In the genomic region with DNA sequence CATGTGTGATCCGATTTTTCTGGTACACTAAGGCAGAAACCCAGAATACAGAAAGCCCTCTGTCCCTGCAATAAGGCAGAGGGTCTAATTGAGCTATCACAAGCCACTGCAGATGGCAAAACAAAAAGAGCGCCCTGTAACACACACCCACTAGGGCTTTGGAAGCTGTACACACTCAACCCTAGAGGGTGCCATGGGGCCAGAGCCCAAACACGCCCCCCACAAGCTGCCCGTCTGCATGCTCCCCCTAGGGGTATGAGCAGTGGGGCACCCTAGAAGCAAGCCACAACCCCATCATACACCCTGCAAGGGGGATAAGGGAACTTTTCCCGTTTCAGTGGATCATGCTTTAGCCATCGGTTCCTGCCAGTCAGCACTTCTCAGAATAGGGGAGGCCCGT, we compare ENCODE assay signal across 28 cellular contexts.
DNase-seq lines count a peak whose midpoint lies in the region; ATAC-seq, FAIRE-seq and TF ChIP-seq lines count a peak whose summit lies in the region.
"Had no signal": no experiment of that assay in that cellular context is flagged by ENCODE, and none has a peak within 500 bp of the region (broad histone marks: within the 10 kb centered on the region; RNA-seq: fewer than 3 reads in every experiment).

No MANE protein-coding gene starts in this region.

- in situ Hi-C loops in GM12878 (cut with MboI), result no loop called here

- intact Hi-C loops in GM12878 (cut with micrococcal nuclease; ENCODE audit: unreplicated experiment), result no loop called here

- TF ChIP-seq EP300 in GM12878 (IDR thresholded peaks at IDR 0.05; ENCODE audit: borderline replicate concordance in 1 of 2, control insufficient read depth in 1 of 2, low read depth in 2 of 2, low read length in 2 of 2), result no peak

- BruUV-seq in GM12878 (replicated peaks; lab: Mats Ljungman, UMichigan), result no TSS peak

- no peaks in the 10 kb centered on the region for H3K9me3 Mint-ChIP-seq in stimulated activated naive CD8-positive, alpha-beta T cell treated with anti-CD3 and anti-CD28 coated beads, Interleukin-15, amount 100 ng/mL, for 72 hours
- no peaks in the 10 kb centered on the region for H3K9me3 Mint-ChIP-seq in stimulated activated effector memory CD8-positive, alpha-beta T cell treated with anti-CD3 and anti-CD28 coated beads, Interleukin-12 subunit alpha, Interleukin-12 subunit beta, amount 100 ng/mL, for 72 hours
- H3K9me3 Mint-ChIP-seq: activated naive CD4-positive, alpha-beta T cell treated with anti-CD3 and anti-CD28 coated beads, Interleukin-2, amount 10 ng/mL, durations not matched to agents 7 days and 5 days; CD14-positive monocyte; central memory CD8-positive, alpha-beta T cell; stimulated activated memory B cell treated with anti-CD40 and anti-IgM and Interleukin-4, amounts not matched to agents 10 μg/mL and 1 μg/mL and 100 μg/mL, for 72 hours; T-cell had no signal

- H3K27me3 ChIP-seq in GM12878 (replicated peaks in 1 of 2; ENCODE audit: control insufficient read depth in 2 of 2, insufficient read depth in 2 of 2, low read length in 1 of 2), result no peaks in the 10 kb centered on the region
- H3K27me3 ChIP-seq: heart right ventricle, MG63 had no signal

- no peaks in the 10 kb centered on the region for H4K20me1 ChIP-seq in GM12878 (ENCODE audit: control insufficient read depth, insufficient read depth)

- H2AFZ ChIP-seq in GM12878 (ENCODE audit: control insufficient read depth, low read depth, low read length), result no peak overlapping the region

- H3K36me3 Mint-ChIP-seq in stimulated activated effector memory CD8-positive, alpha-beta T cell treated with anti-CD3 and anti-CD28 coated beads, Interleukin-12 subunit alpha, Interleukin-12 subunit beta, amount 100 ng/mL, for 72 hours, result no peaks in the 10 kb centered on the region
- H3K36me3 Mint-ChIP-seq: activated naive CD4-positive, alpha-beta T cell treated with anti-CD3 and anti-CD28 coated beads, Interleukin-2, amount 10 ng/mL, durations not matched to agents 7 days and 5 days; CD14-positive monocyte; stimulated activated memory B cell treated with anti-CD40 and anti-IgM and Interleukin-4, amounts not matched to agents 10 μg/mL and 1 μg/mL and 100 μg/mL, for 72 hours; T-cell had no signal

- TF ChIP-seq POLR2A in GM12878 (IDR thresholded peaks at IDR 0.05; ENCODE audit: low read depth, low read length), result no peak

- H3K79me2 ChIP-seq in GM12878 (ENCODE audit: control insufficient read depth, insufficient read depth, low read length), result no peaks in the 10 kb centered on the region

- H3K27ac Mint-ChIP-seq in stimulated activated naive CD8-positive, alpha-beta T cell treated with anti-CD3 and anti-CD28 coated beads, Interleukin-15, amount 100 ng/mL, for 72 hours, result no peak overlapping the region
- H3K27ac Mint-ChIP-seq in stimulated activated effector memory CD8-positive, alpha-beta T cell treated with anti-CD3 and anti-CD28 coated beads, Interleukin-12 subunit alpha, Interleukin-12 subunit beta, amount 100 ng/mL, for 72 hours, result no peak overlapping the region
- H3K27ac Mint-ChIP-seq: activated naive CD4-positive, alpha-beta T cell treated with anti-CD3 and anti-CD28 coated beads, Interleukin-2, amount 10 ng/mL, durations not matched to agents 7 days and 5 days; CD14-positive monocyte; stimulated activated memory B cell treated with anti-CD40 and anti-IgM and Interleukin-4, amounts not matched to agents 10 μg/mL and 1 μg/mL and 100 μg/mL, for 72 hours; T-cell had no signal

- no peaks in the 10 kb centered on the region for H3K36me3 ChIP-seq in GM12878 (ENCODE audit: control insufficient read depth in 2 of 2, insufficient read depth in 2 of 2, low read length in 1 of 2)
- H3K36me3 ChIP-seq: heart right ventricle, MG63, thoracic aorta had no signal

- no peak overlapping the region for H3K4me3 Mint-ChIP-seq in stimulated activated naive CD8-positive, alpha-beta T cell treated with anti-CD3 and anti-CD28 coated beads, Interleukin-15, amount 100 ng/mL, for 72 hours
- H3K4me3 Mint-ChIP-seq in stimulated activated effector memory CD8-positive, alpha-beta T cell treated with anti-CD3 and anti-CD28 coated beads, Interleukin-12 subunit alpha, Interleukin-12 subunit beta, amount 100 ng/mL, for 72 hours, result no peak overlapping the region
- H3K4me3 Mint-ChIP-seq: activated naive CD4-positive, alpha-beta T cell treated with anti-CD3 and anti-CD28 coated beads, Interleukin-2, amount 10 ng/mL, durations not matched to agents 7 days and 5 days; CD14-positive monocyte; central memory CD8-positive, alpha-beta T cell; stimulated activated memory B cell treated with anti-CD40 and anti-IgM and Interleukin-4, amounts not matched to agents 10 μg/mL and 1 μg/mL and 100 μg/mL, for 72 hours; T-cell had no signal

- RAD21 ChIA-PET in GM12878 (lab: Charles Lee; ENCODE audit: unreplicated experiment), result interaction anchor here (2.1 kb wide), 1 partner anchor 125 kb away, joined by 7 read pairs; no protein-coding TSS in a partner anchor

- H3K27ac ChIP-seq in GM12878 (ENCODE audit: control insufficient read depth, insufficient read depth), result no peak overlapping the region
- H3K27ac ChIP-seq: heart right ventricle, psoas muscle, skin epidermis, thoracic aorta had no signal

- no peaks in the 10 kb centered on the region for H3K27me3 Mint-ChIP-seq in stimulated activated naive CD8-positive, alpha-beta T cell treated with anti-CD3 and anti-CD28 coated beads, Interleukin-15, amount 100 ng/mL, for 72 hours
- H3K27me3 Mint-ChIP-seq: activated naive CD4-positive, alpha-beta T cell treated with anti-CD3 and anti-CD28 coated beads, Interleukin-2, amount 10 ng/mL, durations not matched to agents 7 days and 5 days; central memory CD8-positive, alpha-beta T cell; stimulated activated memory B cell treated with anti-CD40 and anti-IgM and Interleukin-4, amounts not matched to agents 10 μg/mL and 1 μg/mL and 100 μg/mL, for 72 hours had no signal

- no peak for FAIRE-seq in GM12878 (lab: Jason Lieb, UNC)
- FAIRE-seq: GM12891, TTC549 had no signal

- DNase-seq in stimulated activated naive CD8-positive, alpha-beta T cell treated with anti-CD3 and anti-CD28 coated beads, Interleukin-15, amount 100 ng/mL, for 72 hours, result no peak
- no peak for DNase-seq in stimulated activated naive CD8-positive, alpha-beta T cell treated with anti-CD3 and anti-CD28 coated beads, Interleukin-15, Interleukin-2, amounts not matched to agents 100 U/mL and 50 U/mL, for 24 hours
- peak; percentile 9 for DNase-seq in Jurkat, Clone E6-1 (ENCODE audit: low read depth, low spot score)
- DNase-seq in GM12878 (ENCODE audit: low read depth, low spot score) (no peak), mucosa of gallbladder (ENCODE audit: low spot score) (no peak)
- no peak for DNase-seq in stimulated activated effector memory CD8-positive, alpha-beta T cell treated with anti-CD3 and anti-CD28 coated beads, Interleukin-12 subunit alpha, Interleukin-12 subunit beta, amount 100 ng/mL, for 72 hours (ENCODE audit: low spot score in 2 of 2)
- DNase-seq: activated naive CD4-positive, alpha-beta T cell treated with anti-CD3 and anti-CD28 coated beads, Interleukin-2, amount 10 ng/mL, durations not matched to agents 7 days and 5 days; activated T-cell treated with anti-CD3 and anti-CD28 coated beads, Interleukin-2, amount 50 U/mL, for 48 hours; aorta; DMS 273 treated with DMSO at 0.1 percent for 48 hours; foreskin fibroblast; heart right ventricle; MG63; mucosa of descending colon; NCI-H1436; psoas muscle; SIG-M5; stimulated activated CD4-positive, alpha-beta T cell treated with anti-CD3 and anti-CD28 coated beads, Interleukin-2, amount 100 ng/mL, for 24 hours; T-cell had no signal

- H3K4me2 ChIP-seq in GM12878 (ENCODE audit: control insufficient read depth, insufficient read depth), result no peak overlapping the region

- ATAC-seq in stimulated activated naive CD8-positive, alpha-beta T cell treated with anti-CD3 and anti-CD28 coated beads, Interleukin-15, amount 100 ng/mL, for 72 hours, result peak; percentile 39
- ATAC-seq in stimulated activated naive CD8-positive, alpha-beta T cell treated with anti-CD3 and anti-CD28 coated beads, Interleukin-15, Interleukin-2, amounts not matched to agents 100 U/mL and 50 U/mL, for 24 hours, result no peak
- ATAC-seq in GM12878, result peak; percentile 90
- ATAC-seq in stimulated activated effector memory CD8-positive, alpha-beta T cell treated with anti-CD3 and anti-CD28 coated beads, Interleukin-12 subunit alpha, Interleukin-12 subunit beta, amount 100 ng/mL, for 72 hours, result peak; percentile 39
- no peak for ATAC-seq in esophagus mucosa
- no peak for ATAC-seq in GM21737 (IDR thresholded peaks at IDR 0.05; ENCODE audit: unreplicated experiment)
- ATAC-seq: mucosa of descending colon; psoas muscle; stimulated activated memory B cell treated with anti-CD40 and anti-IgM and Interleukin-4, amounts not matched to agents 10 μg/mL and 1 μg/mL and 100 μg/mL, for 72 hours; T-cell had no signal

- peak in 1 of 3 experiments; percentile 6; a peak in 1 of 6 replicates for TF ChIP-seq CTCF in GM12878 (IDR thresholded peaks at IDR 0.05 in 2 of 3, conservative IDR thresholded peaks at IDR 0.05 in 1 of 3; ENCODE audit: control insufficient read depth in 2 of 3, extremely low read depth in 1 of 3, insufficient read depth in 1 of 3, low read depth in 3 of 3, low read length in 3 of 3)

- SMC1A ChIA-PET in GM12878 (lab: Charles Lee; ENCODE audit: uncharacterized antibody, unreplicated experiment), result interaction anchor here (0.7 to 0.8 kb wide), 2 partner anchors 51 to 127 kb away, joined by 3 to 4 read pairs; no protein-coding TSS in a partner anchor

- CTCF ChIA-PET in GM12878 (lab: Yijun Ruan, JAX), result interaction anchor here (0.7 to 3.5 kb wide), 2 partner anchors 125 to 285 kb away, joined by 3 to 13 read pairs; no protein-coding TSS in a partner anchor

- no peak for TF ChIP-seq RAD21 in GM12878 (IDR thresholded peaks at IDR 0.05; ENCODE audit: insufficient read depth, low read depth, low read length)

- H3K9ac ChIP-seq in GM12878 (ENCODE audit: control insufficient read depth, insufficient read depth, low read length), result no peak overlapping the region

- no peaks in the 10 kb centered on the region for H3K4me1 Mint-ChIP-seq in stimulated activated naive CD8-positive, alpha-beta T cell treated with anti-CD3 and anti-CD28 coated beads, Interleukin-15, amount 100 ng/mL, for 72 hours
- no peaks in the 10 kb centered on the region for H3K4me1 Mint-ChIP-seq in stimulated activated effector memory CD8-positive, alpha-beta T cell treated with anti-CD3 and anti-CD28 coated beads, Interleukin-12 subunit alpha, Interleukin-12 subunit beta, amount 100 ng/mL, for 72 hours
- H3K4me1 Mint-ChIP-seq: activated naive CD4-positive, alpha-beta T cell treated with anti-CD3 and anti-CD28 coated beads, Interleukin-2, amount 10 ng/mL, durations not matched to agents 7 days and 5 days; CD14-positive monocyte; central memory CD8-positive, alpha-beta T cell; stimulated activated memory B cell treated with anti-CD40 and anti-IgM and Interleukin-4, amounts not matched to agents 10 μg/mL and 1 μg/mL and 100 μg/mL, for 72 hours; T-cell had no signal

- no peaks in the 10 kb centered on the region for H3K9me3 ChIP-seq in GM12878 (replicated peaks; ENCODE audit: control insufficient read depth, insufficient read depth, low read length)
- H3K9me3 ChIP-seq: heart right ventricle, MG63, mucosa of descending colon, psoas muscle, thoracic aorta had no signal

- no peak overlapping the region for H3K4me3 ChIP-seq in Jurkat, Clone E6-1 (ENCODE audit: low read length)
- no peak overlapping the region for H3K4me3 ChIP-seq in GM12878
- H3K4me3 ChIP-seq: heart right ventricle, MG63, mucosa of descending colon, psoas muscle, skin epidermis, thoracic aorta had no signal

- H3K4me1 ChIP-seq in GM12878 (ENCODE audit: control insufficient read depth, insufficient read depth, low read length), result no peaks in the 10 kb centered on the region
- H3K4me1 ChIP-seq: psoas muscle had no signal

- WGBS in GM12878 (ENCODE audit: insufficient coverage, insufficient replicate concordance, low lambda C conversion rate, missing lambda C conversion rate), result 40% methylated on average over 7 of the region's 7 CpGs

- POLR2A ChIA-PET in GM12878 (lab: Charles Lee), result no interaction called here

Comparison
In these comparisons a context has a peak if more than half of its experiments do, and no peak if none do; other contexts are left out.
1. ATAC-seq: peak in stimulated activated naive CD8-positive, alpha-beta T cell treated with anti-CD3 and anti-CD28 coated beads, Interleukin-15, amount 100 ng/mL, for 72 hours (single experiment), GM12878 (single experiment) and stimulated activated effector memory CD8-positive, alpha-beta T cell treated with anti-CD3 and anti-CD28 coated beads, Interleukin-12 subunit alpha, Interleukin-12 subunit beta, amount 100 ng/mL, for 72 hours (single experiment); none in stimulated activated naive CD8-positive, alpha-beta T cell treated with anti-CD3 and anti-CD28 coated beads, Interleukin-15, Interleukin-2, amounts not matched to agents 100 U/mL and 50 U/mL, for 24 hours (single experiment), esophagus mucosa (single experiment) and GM21737 (single experiment).